In the genomic region with DNA sequence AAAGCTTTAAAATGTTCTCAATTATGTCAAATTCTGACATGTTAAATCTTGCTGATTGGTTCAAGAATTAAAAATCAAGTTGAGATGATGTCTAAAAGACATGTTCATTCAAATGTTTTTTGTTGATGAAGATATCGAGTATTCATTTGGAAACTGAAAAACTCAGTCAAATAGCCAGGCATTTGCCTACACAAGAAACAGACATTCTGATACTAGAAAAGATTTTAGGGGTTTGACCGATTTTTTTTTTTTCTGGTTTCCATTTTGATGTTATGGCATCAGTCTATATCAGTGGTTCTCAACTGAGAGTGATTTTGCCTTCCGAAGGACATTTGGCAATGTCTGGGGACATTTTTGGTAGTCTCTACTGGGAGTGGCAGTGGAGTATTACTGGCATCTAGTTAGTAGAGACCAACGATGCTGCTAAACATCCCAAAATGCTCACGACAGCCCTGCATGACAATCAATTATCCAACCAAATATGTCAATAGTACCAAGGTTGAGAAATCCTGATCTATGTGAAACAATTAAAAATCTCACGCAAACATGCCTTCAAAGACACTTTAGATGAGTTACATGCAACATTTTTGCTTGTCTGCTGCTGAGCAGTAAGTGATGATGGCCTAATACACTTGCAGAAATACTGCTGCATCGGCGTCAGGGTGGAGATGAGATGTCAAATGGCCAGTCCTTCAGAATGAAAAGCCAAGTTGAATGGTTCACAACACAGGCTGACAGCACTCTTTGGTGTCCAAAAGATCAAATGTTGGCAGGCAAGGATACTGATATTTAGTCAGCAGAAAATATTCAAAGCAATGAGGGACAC, we compare ENCODE assay signal across 11 cellular contexts. TPM values are rescaled to one million over a fixed set of nuclear protein-coding genes. Genes with fewer than 3 reads are reported as not detected.
DNase-seq lines count a peak whose midpoint lies in the region; ATAC-seq and TF ChIP-seq lines count a peak whose summit lies in the region.
"Had no signal": no experiment of that assay in that cellular context is flagged by ENCODE, and none has a peak within 500 bp of the region (broad histone marks: within the 10 kb centered on the region; RNA-seq: fewer than 3 reads in every experiment).

No MANE protein-coding gene starts in this region.

- no peak overlapping the region for H3K4me3 Mint-ChIP-seq in chondrocyte (ENCODE audit: unreplicated experiment)

- peak; percentile 45 for DNase-seq in GM10248 (ENCODE audit: extremely low spot score)
- no peak for DNase-seq in OCI-LY7 (ENCODE audit: low spot score)
- no peak for DNase-seq in PC-9
- DNase-seq in chondrocyte (ENCODE audit: low spot score): no peak
- no peak for DNase-seq in upper lobe of right lung
- DNase-seq: activated CD4-positive, alpha-beta T cell treated with anti-CD3 and anti-CD28 coated beads for 4 hours; right cardiac atrium had no signal

- peaks cover 4% of the 10 kb centered on the region for H3K36me3 Mint-ChIP-seq in chondrocyte (ENCODE audit: low read depth)

- H3K4me1 Mint-ChIP-seq in chondrocyte (ENCODE audit: low read depth): peaks cover 25% of the 10 kb centered on the region

- intact Hi-C loops in OCI-LY7 (cut with micrococcal nuclease; ENCODE audit: unreplicated experiment) (no loop called here), PC-9 (cut with micrococcal nuclease; ENCODE audit: unreplicated experiment) (no loop called here), upper lobe of right lung (cut with DNase I) (no loop called here)

- H3F3A ChIP-seq in PC-9 (ENCODE audit: insufficient read depth, low read depth): no peaks in the 10 kb centered on the region

- H3K27me3 Mint-ChIP-seq in chondrocyte (ENCODE audit: low read depth): no peaks in the 10 kb centered on the region

- no peak overlapping the region for H3K4me2 ChIP-seq in OCI-LY7 (ENCODE audit: low read length)
- H3K4me2 ChIP-seq in PC-9: no peak overlapping the region

- no peak overlapping the region for H3K27ac ChIP-seq in OCI-LY7 (ENCODE audit: low read depth, low read length, poor library complexity, severe bottlenecking)
- H3K27ac ChIP-seq in PC-9: no peak overlapping the region
- no peak overlapping the region for H3K27ac ChIP-seq in upper lobe of right lung
- H3K27ac ChIP-seq: GM23248 had no signal

- H3K4me1 ChIP-seq in OCI-LY7 (ENCODE audit: insufficient read depth, low read length, poor library complexity, severe bottlenecking): no peaks in the 10 kb centered on the region
- H3K4me1 ChIP-seq in PC-9 (replicated peaks; ENCODE audit: insufficient read depth): peaks cover 2% of the 10 kb centered on the region; the same call in 1 of the 2 replicates
- peaks cover 8% of the 10 kb centered on the region for H3K4me1 ChIP-seq in upper lobe of right lung

- H3K9me3 ChIP-seq in OCI-LY7 (ENCODE audit: low read length): peaks cover 19% of the 10 kb centered on the region
- H3K9me3 ChIP-seq in PC-9 (ENCODE audit: insufficient read depth, low read depth): no peaks in the 10 kb centered on the region; the same call in none of the 2 replicates
- H3K9me3 ChIP-seq in upper lobe of right lung: no peaks in the 10 kb centered on the region

- H3K9me3 Mint-ChIP-seq in chondrocyte (ENCODE audit: low read depth): peaks cover 7% of the 10 kb centered on the region

- no peaks in the 10 kb centered on the region for H3K36me3 ChIP-seq in OCI-LY7 (ENCODE audit: insufficient read depth, low read length)
- no peaks in the 10 kb centered on the region for H3K36me3 ChIP-seq in PC-9 (ENCODE audit: low read depth)
- no peaks in the 10 kb centered on the region for H3K36me3 ChIP-seq in upper lobe of right lung

- CTCF ChIA-PET in GM10248 (lab: Yijun Ruan, JAX): interaction anchor here (0.7 to 4.2 kb wide), 5 partner anchors 8 to 41 kb away, joined by 3 to 31 read pairs (median 4); a partner anchor contains a TSS
- CTCF ChIA-PET in OCI-LY7 (lab: Charles Lee; ENCODE audit: unreplicated experiment): no interaction called here
- CTCF ChIA-PET in PC-9 (lab: Charles Lee): no interaction called here

- H3K4me3 ChIP-seq in OCI-LY7 (ENCODE audit: low read depth, low read length, poor library complexity, severe bottlenecking) (no peak overlapping the region), PC-9 (no peak overlapping the region), upper lobe of right lung (no peak overlapping the region)
- H3K4me3 ChIP-seq: GM23248 had no signal

- no peaks in the 10 kb centered on the region for H3K79me2 ChIP-seq in OCI-LY7 (ENCODE audit: insufficient read depth, low read depth, low read length)
- H3K79me2 ChIP-seq in PC-9 (ENCODE audit: low read depth): no peaks in the 10 kb centered on the region

- H3K27ac Mint-ChIP-seq in chondrocyte (ENCODE audit: unreplicated experiment): no peak overlapping the region

- no peaks in the 10 kb centered on the region for H3K27me3 ChIP-seq in PC-9 (ENCODE audit: insufficient read depth, low read depth)
- H3K27me3 ChIP-seq in upper lobe of right lung: no peaks in the 10 kb centered on the region

- H3K9me2 ChIP-seq in OCI-LY7 (ENCODE audit: insufficient read depth, low read length) (no peaks in the 10 kb centered on the region), PC-9 (ENCODE audit: insufficient read depth) (no peaks in the 10 kb centered on the region)

- no peaks in the 10 kb centered on the region for H4K20me1 ChIP-seq in OCI-LY7 (ENCODE audit: insufficient read depth, low read length)
- no peaks in the 10 kb centered on the region for H4K20me1 ChIP-seq in PC-9 (ENCODE audit: insufficient read depth)

- TF ChIP-seq CTCF in GM10248 (IDR thresholded peaks at IDR 0.05; ENCODE audit: control extremely low read depth, extremely low read depth, low read depth, missing control alignments): no peak
- no peak for TF ChIP-seq CTCF in OCI-LY7 (conservative IDR thresholded peaks at IDR 0.05; ENCODE audit: low read length)
- TF ChIP-seq CTCF in PC-9 (conservative IDR thresholded peaks at IDR 0.05): no peak
- TF ChIP-seq CTCF in chondrocyte (IDR thresholded peaks at IDR 0.05): no peak
- TF ChIP-seq CTCF in upper lobe of right lung (IDR thresholded peaks at IDR 0.05): no peak

- POLR2A ChIA-PET in GM10248 (lab: Yijun Ruan, JAX): interaction anchor here (1.2 kb wide), 1 partner anchor 13 kb away, joined by 3 read pairs; a partner anchor contains a TSS
- POLR2A ChIA-PET in OCI-LY7 (lab: Charles Lee): no interaction called here
- POLR2A ChIA-PET in PC-9 (lab: Charles Lee; ENCODE audit: unreplicated experiment): no interaction called here

- H2AFZ ChIP-seq in OCI-LY7 (ENCODE audit: low read length): no peak overlapping the region
- H2AFZ ChIP-seq in PC-9: no peak overlapping the region
- H2AFZ ChIP-seq: GM23248 had no signal

- BruUV-seq in OCI-LY7 (replicated peaks; lab: Mats Ljungman, UMichigan): no TSS peak
- no TSS peak for BruUV-seq in PC-9 (replicated peaks; lab: Mats Ljungman, UMichigan)

- ATAC-seq in GM19025 (IDR thresholded peaks at IDR 0.05; ENCODE audit: low read depth, unreplicated experiment) (peak; percentile 58), HG02759 (IDR thresholded peaks at IDR 0.05; ENCODE audit: unreplicated experiment) (peak; percentile 44), HG03565 (IDR thresholded peaks at IDR 0.05; ENCODE audit: unreplicated experiment) (peak; percentile 36), upper lobe of right lung (no peak)
- ATAC-seq: right cardiac atrium had no signal

RNA-seq across cellular contexts. Expression of a gene that starts 12.5 kb away (rescaled TPM):
- total RNA-seq in OCI-LY7 (2014; rRNA removed; shearing (Covaris generic)): 5.1 and 5.3 TPM in 2 replicates
- total RNA-seq in OCI-LY7 (2022) (8.7 and 11.2 TPM in 2 replicates), PC-9 (2021) (0.10 and 0.72 TPM in 2 replicates), chondrocyte (3.0 to 3.7 TPM (median 3.0 TPM) in 3 replicates), upper lobe of right lung (13.6 TPM)
